ENCODE assay signal across 8 cellular contexts in the genomic region with DNA sequence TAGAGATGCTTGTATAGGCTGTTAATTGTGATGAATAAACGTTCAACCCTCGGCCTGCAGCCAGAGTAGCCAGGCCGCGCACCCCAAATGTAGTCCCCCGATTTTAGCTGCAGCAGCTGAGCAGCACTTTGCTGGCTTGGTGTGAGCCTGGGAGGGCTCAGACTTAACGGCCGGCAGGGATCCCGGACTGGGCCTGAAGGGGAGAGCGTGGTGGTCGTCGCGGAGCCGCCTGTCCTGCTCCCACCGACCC. TPM values are rescaled to one million over a fixed set of nuclear protein-coding genes. Genes with fewer than 3 reads are reported as not detected.
DNase-seq lines count a peak whose midpoint lies in the region; ATAC-seq and TF ChIP-seq lines count a peak whose summit lies in the region.

No MANE protein-coding gene starts in this region.

- H3K4me2 ChIP-seq in mesenchymal stem cell (ENCODE audit: low read length, poor library complexity, severe bottlenecking), result peak overlapping the region; percentile 85

- POLR2A ChIA-PET in MCF 10A (lab: Yijun Ruan, JAX), result interaction anchor here (0.6 to 3.0 kb wide), 19 partner anchors 10 to 1820 kb away, joined by 3 to 27 read pairs (median 5); partner anchors contain the start of genes KAT8, PHKG2, RNF40 and SRCAP

- no peak overlapping the region for H2BK15ac ChIP-seq in mesenchymal stem cell (ENCODE audit: low read depth, poor library complexity, severe bottlenecking)

- H3K27me3 Mint-ChIP-seq in activated naive CD4-positive, alpha-beta T cell treated with anti-CD3 and anti-CD28 coated beads, Interleukin-2, amount 10 ng/mL, durations not matched to agents 7 days and 5 days, result peaks cover 3% of the 10 kb centered on the region
- H3K27me3 Mint-ChIP-seq in MCF 10A (ENCODE audit: insufficient read depth, unreplicated experiment), result no peaks in the 10 kb centered on the region

- H3K27ac ChIP-seq in mesenchymal stem cell (ENCODE audit: low read length, poor library complexity, severe bottlenecking), result peak overlapping the region; percentile 21
- peak overlapping the region; percentile 74 to 79 (median 77) for H3K27ac ChIP-seq in upper lobe of left lung

- H3K4me3 ChIP-seq in mesenchymal stem cell (ENCODE audit: insufficient read depth in 1 of 2, low read depth in 1 of 2, low read length in 2 of 2) (peak overlapping the region; percentile 68 to 90), upper lobe of left lung (peak overlapping the region; percentile 39 to 86 (median 70))

- BruUV-seq in MCF 10A (replicated peaks; lab: Mats Ljungman, UMichigan), result TSS peak; percentile 15

- peaks cover 29% of the 10 kb centered on the region for H3K79me1 ChIP-seq in mesenchymal stem cell (replicated peaks; ENCODE audit: low read length, poor library complexity, severe bottlenecking)

- H3K36me3 ChIP-seq in mesenchymal stem cell (ENCODE audit: control insufficient read depth in 1 of 2, insufficient read depth in 2 of 2, low read depth in 1 of 2, low read length in 2 of 2) (peaks cover 50 to 76% of the 10 kb centered on the region in 2 experiments), upper lobe of left lung (peaks cover 22 to 46% (median 39%) of the 10 kb centered on the region in 4 donors)

- H3K23ac ChIP-seq in mesenchymal stem cell (ENCODE audit: low read length in 2 of 2), result no peak overlapping the region

- H2BK120ac ChIP-seq in mesenchymal stem cell (ENCODE audit: low read depth, low read length), result no peak overlapping the region

- peak overlapping the region; percentile 29 to 58 for H3K4ac ChIP-seq in mesenchymal stem cell (ENCODE audit: low read depth in 1 of 2, low read length in 2 of 2)

- H3K9ac ChIP-seq in mesenchymal stem cell (ENCODE audit: low read length), result peak overlapping the region; percentile 94

- H3K4me3 Mint-ChIP-seq in activated naive CD4-positive, alpha-beta T cell treated with anti-CD3 and anti-CD28 coated beads, Interleukin-2, amount 10 ng/mL, durations not matched to agents 7 days and 5 days, result peak overlapping the region; percentile 93
- peak overlapping the region; percentile 85 for H3K4me3 Mint-ChIP-seq in MCF 10A (ENCODE audit: unreplicated experiment)

- H3K36me3 Mint-ChIP-seq in activated naive CD4-positive, alpha-beta T cell treated with anti-CD3 and anti-CD28 coated beads, Interleukin-2, amount 10 ng/mL, durations not matched to agents 7 days and 5 days, result peaks cover 28% of the 10 kb centered on the region
- peaks cover 59% of the 10 kb centered on the region for H3K36me3 Mint-ChIP-seq in MCF 10A (ENCODE audit: insufficient read depth, unreplicated experiment)

- 33% methylated on average over 9 of the region's 14 CpGs for WGBS in mesenchymal stem cell
- WGBS in upper lobe of left lung, 2 donors, result 0 to 44% methylated on average over 2 to 4 of the region's 14 CpGs

- TF ChIP-seq EP300 in upper lobe of left lung (IDR thresholded peaks at IDR 0.05), result no peak

- no peak overlapping the region for H3K14ac ChIP-seq in mesenchymal stem cell (ENCODE audit: low read length in 2 of 2)

- peaks cover 30% of the 10 kb centered on the region for H3K4me1 Mint-ChIP-seq in activated naive CD4-positive, alpha-beta T cell treated with anti-CD3 and anti-CD28 coated beads, Interleukin-2, amount 10 ng/mL, durations not matched to agents 7 days and 5 days
- H3K4me1 Mint-ChIP-seq in MCF 10A (ENCODE audit: insufficient read depth, unreplicated experiment), result peaks cover 22% of the 10 kb centered on the region

- H3K27me3 ChIP-seq in mesenchymal stem cell (ENCODE audit: control insufficient read depth in 1 of 2, insufficient read depth in 1 of 2, low read length in 2 of 2), result no peaks in the 10 kb centered on the region
- no peaks in the 10 kb centered on the region for H3K27me3 ChIP-seq in upper lobe of left lung

- no peak for DNase-seq in activated naive CD4-positive, alpha-beta T cell treated with anti-CD3 and anti-CD28 coated beads, Interleukin-2, amount 10 ng/mL, durations not matched to agents 7 days and 5 days
- no peak for DNase-seq in activated naive CD4-positive, alpha-beta T cell treated with Interleukin-2 at 50 U/mL for 16 hours
- DNase-seq in MCF 10A (ENCODE audit: unreplicated experiment) (no peak), mesenchymal stem cell (no peak), upper lobe of left lung (no peak), DMS 273 (lab: John Stamatoyannopoulos, UW; ENCODE audit: unreplicated experiment) (no peak), OCI-M1 (lab: John Stamatoyannopoulos, UW) (no peak), LoVo (ENCODE audit: low spot score) (no peak)

- no peak for TF ChIP-seq CTCF in MCF 10A (IDR thresholded peaks at IDR 0.05; ENCODE audit: unreplicated experiment)
- TF ChIP-seq CTCF in upper lobe of left lung (IDR thresholded peaks at IDR 0.05), result peak in 1 of 6 experiments; percentile 5

- H2AK5ac ChIP-seq in mesenchymal stem cell (ENCODE audit: low read length, severe bottlenecking), result no peak overlapping the region

- no peak for TF ChIP-seq POLR2A in upper lobe of left lung (IDR thresholded peaks at IDR 0.05)

- H3K4me1 ChIP-seq in mesenchymal stem cell (ENCODE audit: control insufficient read depth, insufficient read depth, low read depth, low read length) (peaks cover 19% of the 10 kb centered on the region), upper lobe of left lung (peaks cover 11 to 29% (median 19%) of the 10 kb centered on the region in 4 donors)

- H3K9me3 Mint-ChIP-seq in activated naive CD4-positive, alpha-beta T cell treated with anti-CD3 and anti-CD28 coated beads, Interleukin-2, amount 10 ng/mL, durations not matched to agents 7 days and 5 days, result no peaks in the 10 kb centered on the region
- H3K9me3 Mint-ChIP-seq in MCF 10A (ENCODE audit: unreplicated experiment), result no peaks in the 10 kb centered on the region

- H3K9me3 ChIP-seq in mesenchymal stem cell (ENCODE audit: control insufficient read depth, low read length) (no peaks in the 10 kb centered on the region), upper lobe of left lung (no peaks in the 10 kb centered on the region)

- H4K8ac ChIP-seq in mesenchymal stem cell (ENCODE audit: low read length), result peak overlapping the region; percentile 86

- CTCF ChIA-PET in activated naive CD4-positive, alpha-beta T cell treated with anti-CD3 and anti-CD28 coated beads, Interleukin-2, amount 10 ng/mL, durations not matched to agents 7 days and 5 days (lab: Charles Lee), result interaction anchor here (0.6 kb wide), 1 partner anchor 109 kb away, joined by 5 read pairs; no protein-coding TSS in a partner anchor
- CTCF ChIA-PET in MCF 10A (lab: Yijun Ruan, JAX), result interaction anchor here (1.4 to 2.0 kb wide), 2 partner anchors 10 to 40 kb away, joined by 5 to 7 read pairs; no protein-coding TSS in a partner anchor

- peak overlapping the region; percentile 81 for H4K91ac ChIP-seq in mesenchymal stem cell (ENCODE audit: low read length)

- H2AFZ ChIP-seq in mesenchymal stem cell (ENCODE audit: low read depth, low read length), result no peak overlapping the region

- no peak for ATAC-seq in upper lobe of left lung (ENCODE audit: low FRiP score in 2 of 2)

- H2BK5ac ChIP-seq in mesenchymal stem cell (ENCODE audit: low read depth, low read length, poor library complexity, severe bottlenecking), result no peak overlapping the region

- peak overlapping the region; percentile 88 for H3K27ac Mint-ChIP-seq in activated naive CD4-positive, alpha-beta T cell treated with anti-CD3 and anti-CD28 coated beads, Interleukin-2, amount 10 ng/mL, durations not matched to agents 7 days and 5 days
- peak overlapping the region; percentile 82 for H3K27ac Mint-ChIP-seq in MCF 10A (ENCODE audit: low read depth, unreplicated experiment)

- intact Hi-C loops in MCF 10A (cut with micrococcal nuclease), result loop anchor here (5.0 kb wide), 1 partner anchor 37 kb away; no protein-coding TSS in a partner anchor

- H3K18ac ChIP-seq in mesenchymal stem cell (ENCODE audit: low read depth in 1 of 2, low read length in 2 of 2), result peak overlapping the region; percentile 37 to 97

- H2BK12ac ChIP-seq in mesenchymal stem cell (ENCODE audit: low read length in 2 of 2), result no peak overlapping the region

RNA-seq across cellular contexts. Expression of gene ZNF629, which starts 11.9 kb away (rescaled TPM):
- total RNA-seq in MCF 10A (2022) (10.9 and 14.1 TPM in 2 replicates), upper lobe of left lung (10 to 100 TPM; 13.1 to 32.5 (median 14.8) TPM)
- 13.8 TPM for polyA plus RNA-seq in mesenchymal stem cell (2013, experiment 1 of 2)
- 13.2 TPM for polyA plus RNA-seq in mesenchymal stem cell (2013, experiment 2 of 2)

RNA-seq across cellular contexts. Expression of gene RNF40, which starts 12.9 kb away (rescaled TPM):
- total RNA-seq in MCF 10A (2022) (78.0 and 85.0 TPM in 2 replicates), upper lobe of left lung (100 to 1,000 TPM in 2 of 6 donors, 10 to 100 TPM in 4; 69.9 to 137 (median 95.2) TPM)
- polyA plus RNA-seq in mesenchymal stem cell (2013, experiment 1 of 2), result 48.5 TPM
- polyA plus RNA-seq in mesenchymal stem cell (2013, experiment 2 of 2), result 47.8 TPM

RNA-seq across cellular contexts. Expression of gene CFAP119, which starts 13.2 kb away (rescaled TPM):
- total RNA-seq in MCF 10A (2022) (4.8 and 5.2 TPM in 2 replicates), upper lobe of left lung (10 to 100 TPM in 4 of 6 donors, 1 to 10 TPM in 2; 6.1 to 45.1 (median 16.0) TPM)
- polyA plus RNA-seq in mesenchymal stem cell (2013, experiment 1 of 2), result 4.8 TPM
- polyA plus RNA-seq in mesenchymal stem cell (2013, experiment 2 of 2), result 4.8 TPM

RNA-seq across cellular contexts. Expression of gene PHKG2, which starts 26.8 kb away (rescaled TPM):
- total RNA-seq in MCF 10A (2022) (28.0 and 28.4 TPM in 2 replicates), upper lobe of left lung (10 to 100 TPM; 27.4 to 70.2 (median 33.5) TPM)
- 22.5 TPM for polyA plus RNA-seq in mesenchymal stem cell (2013, experiment 1 of 2)
- polyA plus RNA-seq in mesenchymal stem cell (2013, experiment 2 of 2), result 21.9 TPM
